8 cellular contexts compared by ENCODE assay signal in genomic region chr3:12891985-12892839, GRCh38. TPM values are rescaled to one million over a fixed set of nuclear protein-coding genes. Genes with fewer than 3 reads are reported as not detected.
DNase-seq lines count a peak whose midpoint lies in the region; ATAC-seq and TF ChIP-seq lines count a peak whose summit lies in the region.

No MANE protein-coding gene starts in this region.

- H3K9me3 ChIP-seq in muscle layer of duodenum (ENCODE audit: control insufficient read depth in 1 of 2, low read length in 2 of 2) = no peaks in the 10 kb centered on the region

- H3K36me3 ChIP-seq in muscle layer of duodenum (ENCODE audit: control insufficient read depth in 1 of 2, insufficient read depth in 2 of 2, low read length in 2 of 2) = no peaks in the 10 kb centered on the region

- H3K27ac ChIP-seq in muscle layer of duodenum (ENCODE audit: low read length) (no peak overlapping the region), substantia nigra (ENCODE audit: low read depth, low read length, poor library complexity, severe bottlenecking) (no peak overlapping the region)

- H3K4me3 Mint-ChIP-seq in activated CD8-positive, alpha-beta T cell treated with anti-CD3 and anti-CD28 coated beads for 36 hours = no peak overlapping the region

- intact Hi-C loops in activated CD8-positive, alpha-beta T cell treated with anti-CD3 and anti-CD28 coated beads for 36 hours (cut with micrococcal nuclease) = loop anchor here (5.0 kb wide), 1 partner anchor 105 kb away; no protein-coding TSS in a partner anchor

- no peaks in the 10 kb centered on the region for H3K36me3 Mint-ChIP-seq in activated CD8-positive, alpha-beta T cell treated with anti-CD3 and anti-CD28 coated beads for 36 hours (ENCODE audit: low read depth)

- peak; percentile 71 for ATAC-seq in activated CD8-positive, alpha-beta T cell treated with anti-CD3 and anti-CD28 coated beads for 36 hours
- ATAC-seq in GM21786 (IDR thresholded peaks at IDR 0.05; ENCODE audit: unreplicated experiment) = no peak

- H3K9me3 Mint-ChIP-seq in activated CD8-positive, alpha-beta T cell treated with anti-CD3 and anti-CD28 coated beads for 36 hours = no peaks in the 10 kb centered on the region

- TF ChIP-seq CTCF in activated CD8-positive, alpha-beta T cell treated with anti-CD3 and anti-CD28 coated beads for 36 hours (IDR thresholded peaks at IDR 0.05) = peak; percentile 97

- H3K27ac Mint-ChIP-seq in activated CD8-positive, alpha-beta T cell treated with anti-CD3 and anti-CD28 coated beads for 36 hours = no peak overlapping the region

- H3K27me3 Mint-ChIP-seq in activated CD8-positive, alpha-beta T cell treated with anti-CD3 and anti-CD28 coated beads for 36 hours = peaks cover 10% of the 10 kb centered on the region

- CTCF ChIA-PET in activated CD8-positive, alpha-beta T cell treated with anti-CD3 and anti-CD28 coated beads for 36 hours (lab: Charles Lee) = interaction anchor here (0.6 to 4.5 kb wide), 34 partner anchors 9 to 147 kb away, joined by 3 to 36 read pairs (median 4); partner anchors contain the start of gene RPL32

- peak overlapping the region; percentile 40 to 50 for H3K4me3 ChIP-seq in muscle layer of duodenum (ENCODE audit: low read depth in 1 of 2, low read length in 2 of 2)

- no peaks in the 10 kb centered on the region for H3K27me3 ChIP-seq in muscle layer of duodenum (ENCODE audit: low read depth, low read length)

- peaks cover 10% of the 10 kb centered on the region for H3K4me1 Mint-ChIP-seq in activated CD8-positive, alpha-beta T cell treated with anti-CD3 and anti-CD28 coated beads for 36 hours (ENCODE audit: low read depth)

- peaks cover 0 to 33% of the 10 kb centered on the region in 2 donors for H3K4me1 ChIP-seq in muscle layer of duodenum (ENCODE audit: control insufficient read depth in 1 of 2, insufficient read depth in 2 of 2, low read length in 2 of 2)

- DNase-seq in AG20443 (ENCODE audit: low spot score) (peak; percentile 77), HCEC 1CT (peak; percentile 57), NCI-H69 (lab: John Stamatoyannopoulos, UW) (peak; percentile 69), epidermal melanocyte (ENCODE audit: insufficient read length, low spot score) (peak; percentile 87), substantia nigra (lab: John Stamatoyannopoulos, UW) (peak in 27 of 49 donors; percentile 15 to 73 (median 32))
- DNase-seq in activated CD8-positive, alpha-beta T cell treated with anti-CD3 and anti-CD28 coated beads for 36 hours = peak; percentile 67

- POLR2A ChIA-PET in activated CD8-positive, alpha-beta T cell treated with anti-CD3 and anti-CD28 coated beads for 36 hours (lab: Charles Lee) = interaction anchor here (0.7 to 1.3 kb wide), 3 partner anchors 51 to 79 kb away, joined by 3 to 5 read pairs (median 3); partner anchors contain the start of gene RPL32

RNA-seq across cellular contexts. Expression of gene RPL32, which starts 50.8 kb away (rescaled TPM):
- 1,000 to 10,000 TPM; 2,861 to 2,981 TPM for total RNA-seq in activated CD8-positive, alpha-beta T cell treated with anti-CD3 and anti-CD28 coated beads for 36 hours

Comparison
In these comparisons a context has a peak if more than half of its experiments do, and no peak if none do; other contexts are left out.
1. DNase-seq: peak in every context shown above with its lines; median percentile 87 in epidermal melanocyte; 77 in AG20443; 69 in NCI-H69; 67 in activated CD8-positive, alpha-beta T cell treated with anti-CD3 and anti-CD28 coated beads for 36 hours; 57 in HCEC 1CT; 32 in substantia nigra.